ENCODE assay signal across 20 cellular contexts in genomic region chr3:60600848-60601247, GRCh38.
DNase-seq lines count a peak whose midpoint lies in the region; ATAC-seq and TF ChIP-seq lines count a peak whose summit lies in the region.
"Had no signal": no experiment of that assay in that cellular context is flagged by ENCODE, and none has a peak within 500 bp of the region (broad histone marks: within the 10 kb centered on the region; RNA-seq: fewer than 3 reads in every experiment).

No MANE protein-coding gene starts in this region.

- no peaks in the 10 kb centered on the region for H3K27me3 ChIP-seq in Loucy (ENCODE audit: insufficient read depth, low read length, poor library complexity, severe bottlenecking)
- no peaks in the 10 kb centered on the region for H3K27me3 ChIP-seq in prostate gland (replicated peaks; ENCODE audit: insufficient read depth)
- H3K27me3 ChIP-seq: BE2C; BLaER1 treated with 17β-estradiol and CSF1 and Interleukin-3, amounts not matched to agents 10 nM and 100 nM had no signal

- H3K36me3 ChIP-seq in Loucy (ENCODE audit: insufficient read depth, low read length) (no peaks in the 10 kb centered on the region), prostate gland (no peaks in the 10 kb centered on the region)
- H3K36me3 ChIP-seq: BE2C; BLaER1 treated with 17β-estradiol and CSF1 and Interleukin-3, amounts not matched to agents 10 nM and 100 nM; HAP-1 had no signal

- no peak overlapping the region for H3K27ac ChIP-seq in prostate gland
- H3K27ac ChIP-seq: 22Rv1; BLaER1 treated with 17β-estradiol and CSF1 and Interleukin-3, amounts not matched to agents 10 nM and 100 nM; GM23248 had no signal

- H3K4me3 ChIP-seq in Loucy (ENCODE audit: low read length, poor library complexity, severe bottlenecking) (no peak overlapping the region), prostate gland (no peak overlapping the region)
- H3K4me3 ChIP-seq: BLaER1 treated with 17β-estradiol and CSF1 and Interleukin-3, amounts not matched to agents 10 nM and 100 nM; GM23248; HAP-1 had no signal

- BruUV-seq in Calu3 (replicated peaks; lab: Mats Ljungman, UMichigan) = no TSS peak

- H3K9ac ChIP-seq in Loucy (ENCODE audit: low read depth, low read length, poor library complexity, severe bottlenecking) = no peak overlapping the region
- H3K9ac ChIP-seq: BLaER1 treated with 17β-estradiol and CSF1 and Interleukin-3, amounts not matched to agents 10 nM and 100 nM; GM23248 had no signal

- DNase-seq in activated naive CD8-positive, alpha-beta T cell treated with anti-CD3 and anti-CD28 coated beads, Interleukin-2, amount 50 U/mL, for 24 hours = no peak
- DNase-seq in activated naive CD8-positive, alpha-beta T cell treated with anti-CD3 and anti-CD28 coated beads for 36 hours = no peak
- DNase-seq in left lobe of liver (ENCODE audit: low spot score) (peak; percentile 72), prostate gland (ENCODE audit: low spot score) (peak; percentile 11), AG08395 (ENCODE audit: low spot score) (no peak), Calu3 (no peak)
- DNase-seq: AML-193; BE2C; CD4-positive, alpha-beta T cell; CD8-positive, alpha-beta memory T cell; DMS53; DMS79 treated with DMSO at 0.1 percent for 48 hours; GM23248; HFFc6 had no signal

- no peaks in the 10 kb centered on the region for H3K9me3 ChIP-seq in Loucy (ENCODE audit: insufficient read depth, low read depth, low read length)
- no peaks in the 10 kb centered on the region for H3K9me3 ChIP-seq in prostate gland
- H3K9me3 ChIP-seq: BE2C; BLaER1 treated with 17β-estradiol and CSF1 and Interleukin-3, amounts not matched to agents 10 nM and 100 nM; HAP-1 had no signal

- no peaks in the 10 kb centered on the region for H3F3A ChIP-seq in Loucy (ENCODE audit: low read depth)

- peak overlapping the region; percentile 8 for H3K4me2 ChIP-seq in Loucy (ENCODE audit: low read depth, low read length, poor library complexity, severe bottlenecking)
- H3K4me2 ChIP-seq: BLaER1 treated with 17β-estradiol and CSF1 and Interleukin-3, amounts not matched to agents 10 nM and 100 nM had no signal

- H3K4me1 ChIP-seq in Loucy (ENCODE audit: insufficient read depth, low read length, poor library complexity, severe bottlenecking) (peaks cover 6% of the 10 kb centered on the region), prostate gland (replicated peaks) (no peaks in the 10 kb centered on the region)
- H3K4me1 ChIP-seq: BE2C; BLaER1 treated with 17β-estradiol and CSF1 and Interleukin-3, amounts not matched to agents 10 nM and 100 nM had no signal

- H2AFZ ChIP-seq in Loucy (ENCODE audit: low read length) = 0 out of 2 replicates have a peak overlapping the region, but pooled peaks have one; percentile 8
- H2AFZ ChIP-seq: GM23248 had no signal

- H3K4me3 Mint-ChIP-seq in activated naive CD8-positive, alpha-beta T cell treated with anti-CD3 and anti-CD28 coated beads, Interleukin-2, amount 50 U/mL, for 24 hours = no peak overlapping the region
- no peak overlapping the region for H3K4me3 Mint-ChIP-seq in activated naive CD8-positive, alpha-beta T cell treated with anti-CD3 and anti-CD28 coated beads for 36 hours
- no peak overlapping the region for H3K4me3 Mint-ChIP-seq in Calu3 (ENCODE audit: low read depth, unreplicated experiment)
- H3K4me3 Mint-ChIP-seq: CD14-positive monocyte; CD4-positive, alpha-beta T cell; CD8-positive, alpha-beta memory T cell; HFFc6 had no signal

- no peak overlapping the region for H3K27ac Mint-ChIP-seq in activated naive CD8-positive, alpha-beta T cell treated with anti-CD3 and anti-CD28 coated beads, Interleukin-2, amount 50 U/mL, for 24 hours
- H3K27ac Mint-ChIP-seq in activated naive CD8-positive, alpha-beta T cell treated with anti-CD3 and anti-CD28 coated beads for 36 hours = no peak overlapping the region
- H3K27ac Mint-ChIP-seq in Calu3 (ENCODE audit: unreplicated experiment) = no peak overlapping the region
- H3K27ac Mint-ChIP-seq: CD14-positive monocyte; CD4-positive, alpha-beta T cell; HFFc6 had no signal

- WGBS in prostate gland = 49% methylated on average over 4 of the region's 4 CpGs

- no peaks in the 10 kb centered on the region for H3K9me2 ChIP-seq in Loucy (replicated peaks; ENCODE audit: low read depth, low read length)

- H3K9me3 Mint-ChIP-seq in activated naive CD8-positive, alpha-beta T cell treated with anti-CD3 and anti-CD28 coated beads, Interleukin-2, amount 50 U/mL, for 24 hours = no peaks in the 10 kb centered on the region
- H3K9me3 Mint-ChIP-seq in activated naive CD8-positive, alpha-beta T cell treated with anti-CD3 and anti-CD28 coated beads for 36 hours = no peaks in the 10 kb centered on the region
- peaks cover 2% of the 10 kb centered on the region for H3K9me3 Mint-ChIP-seq in Calu3 (ENCODE audit: low read depth, unreplicated experiment)
- H3K9me3 Mint-ChIP-seq: CD14-positive monocyte; CD4-positive, alpha-beta T cell; HFFc6 had no signal

- H3K27me3 Mint-ChIP-seq in activated naive CD8-positive, alpha-beta T cell treated with anti-CD3 and anti-CD28 coated beads, Interleukin-2, amount 50 U/mL, for 24 hours = no peaks in the 10 kb centered on the region
- no peaks in the 10 kb centered on the region for H3K27me3 Mint-ChIP-seq in activated naive CD8-positive, alpha-beta T cell treated with anti-CD3 and anti-CD28 coated beads for 36 hours
- H3K27me3 Mint-ChIP-seq in Calu3 (ENCODE audit: unreplicated experiment) = no peaks in the 10 kb centered on the region
- H3K27me3 Mint-ChIP-seq: CD4-positive, alpha-beta T cell had no signal

- TF ChIP-seq CTCF in Loucy (conservative IDR thresholded peaks at IDR 0.05; ENCODE audit: low read length) = no peak
- TF ChIP-seq CTCF in prostate gland (IDR thresholded peaks at IDR 0.05) = no peak
- TF ChIP-seq CTCF in Calu3 (IDR thresholded peaks at IDR 0.05; ENCODE audit: unreplicated experiment) = no peak

- H3K4me1 Mint-ChIP-seq in activated naive CD8-positive, alpha-beta T cell treated with anti-CD3 and anti-CD28 coated beads, Interleukin-2, amount 50 U/mL, for 24 hours = peaks cover 3% of the 10 kb centered on the region
- peaks cover 6% of the 10 kb centered on the region for H3K4me1 Mint-ChIP-seq in activated naive CD8-positive, alpha-beta T cell treated with anti-CD3 and anti-CD28 coated beads for 36 hours
- H3K4me1 Mint-ChIP-seq in Calu3 (ENCODE audit: low read depth, unreplicated experiment) = no peaks in the 10 kb centered on the region

- TF ChIP-seq POLR2A in prostate gland (IDR thresholded peaks at IDR 0.05) = no peak

- CTCF ChIA-PET in Calu3 (lab: Charles Lee) = no interaction called here

- H3K79me2 ChIP-seq in Loucy (ENCODE audit: insufficient read depth, low read length) = no peaks in the 10 kb centered on the region

- no peaks in the 10 kb centered on the region for H3K36me3 Mint-ChIP-seq in activated naive CD8-positive, alpha-beta T cell treated with anti-CD3 and anti-CD28 coated beads, Interleukin-2, amount 50 U/mL, for 24 hours (ENCODE audit: low read depth)
- H3K36me3 Mint-ChIP-seq in activated naive CD8-positive, alpha-beta T cell treated with anti-CD3 and anti-CD28 coated beads for 36 hours = no peaks in the 10 kb centered on the region
- no peaks in the 10 kb centered on the region for H3K36me3 Mint-ChIP-seq in Calu3 (ENCODE audit: insufficient read depth, unreplicated experiment)
- H3K36me3 Mint-ChIP-seq: CD14-positive monocyte; CD8-positive, alpha-beta memory T cell had no signal

- no peaks in the 10 kb centered on the region for H4K20me1 ChIP-seq in Loucy (ENCODE audit: insufficient read depth, low read length, poor library complexity, severe bottlenecking)
- H4K20me1 ChIP-seq: BLaER1 treated with 17β-estradiol and CSF1 and Interleukin-3, amounts not matched to agents 10 nM and 100 nM had no signal

- intact Hi-C loops in prostate gland (cut with DNase I) = no loop called here
- intact Hi-C loops in Calu3 (cut with micrococcal nuclease; ENCODE audit: unreplicated experiment) = no loop called here

- peak; percentile 20 for ATAC-seq in activated naive CD8-positive, alpha-beta T cell treated with anti-CD3 and anti-CD28 coated beads, Interleukin-2, amount 50 U/mL, for 24 hours
- ATAC-seq in left lobe of liver = peak; percentile 92
- ATAC-seq in GM19455 (IDR thresholded peaks at IDR 0.05; ENCODE audit: unreplicated experiment) = no peak

Comparison
In these comparisons a context has a peak if more than half of its experiments do, and no peak if none do; other contexts are left out.
1. DNase-seq: peak in left lobe of liver (single experiment) and prostate gland (single experiment); none in activated naive CD8-positive, alpha-beta T cell treated with anti-CD3 and anti-CD28 coated beads, Interleukin-2, amount 50 U/mL, for 24 hours (single experiment), activated naive CD8-positive, alpha-beta T cell treated with anti-CD3 and anti-CD28 coated beads for 36 hours (single experiment), AG08395 (single experiment) and Calu3 (single experiment).